1 cellular context compared by ENCODE assay signal in the genomic region with DNA sequence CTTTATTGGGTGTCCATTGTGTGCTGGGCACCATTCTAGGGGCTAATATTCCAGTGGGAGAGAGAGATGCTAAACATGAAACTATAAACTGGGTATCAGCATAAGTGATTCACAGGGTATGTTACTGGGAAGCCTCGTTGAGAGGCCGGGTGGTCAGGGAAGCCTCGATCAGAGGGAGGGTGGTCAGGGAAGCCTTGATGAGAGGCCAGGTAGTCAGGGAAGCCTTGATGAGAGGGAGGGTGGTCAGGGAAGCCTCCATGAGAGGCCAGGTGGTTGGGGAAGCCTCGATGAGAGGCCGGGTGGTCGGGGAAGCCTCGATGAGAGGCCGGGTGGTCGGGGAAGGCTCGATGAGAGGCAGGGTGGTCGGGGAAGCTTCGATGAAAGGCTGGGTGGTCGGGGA.
TF ChIP-seq lines count a peak whose summit lies in the region.

No MANE protein-coding gene starts in this region.

TF ChIP-seq in GM23338, 12 proteins besides CTCF, POLR2A, EP300 and RAD21 (continued from another document):
- TF ChIP-seq REST (IDR thresholded peaks at IDR 0.05; ENCODE audit: unreplicated experiment) (no peak), POLR2AphosphoS5 (IDR thresholded peaks at IDR 0.05; ENCODE audit: low read depth) (no peak)
- TF ChIP-seq, protein P1, sequence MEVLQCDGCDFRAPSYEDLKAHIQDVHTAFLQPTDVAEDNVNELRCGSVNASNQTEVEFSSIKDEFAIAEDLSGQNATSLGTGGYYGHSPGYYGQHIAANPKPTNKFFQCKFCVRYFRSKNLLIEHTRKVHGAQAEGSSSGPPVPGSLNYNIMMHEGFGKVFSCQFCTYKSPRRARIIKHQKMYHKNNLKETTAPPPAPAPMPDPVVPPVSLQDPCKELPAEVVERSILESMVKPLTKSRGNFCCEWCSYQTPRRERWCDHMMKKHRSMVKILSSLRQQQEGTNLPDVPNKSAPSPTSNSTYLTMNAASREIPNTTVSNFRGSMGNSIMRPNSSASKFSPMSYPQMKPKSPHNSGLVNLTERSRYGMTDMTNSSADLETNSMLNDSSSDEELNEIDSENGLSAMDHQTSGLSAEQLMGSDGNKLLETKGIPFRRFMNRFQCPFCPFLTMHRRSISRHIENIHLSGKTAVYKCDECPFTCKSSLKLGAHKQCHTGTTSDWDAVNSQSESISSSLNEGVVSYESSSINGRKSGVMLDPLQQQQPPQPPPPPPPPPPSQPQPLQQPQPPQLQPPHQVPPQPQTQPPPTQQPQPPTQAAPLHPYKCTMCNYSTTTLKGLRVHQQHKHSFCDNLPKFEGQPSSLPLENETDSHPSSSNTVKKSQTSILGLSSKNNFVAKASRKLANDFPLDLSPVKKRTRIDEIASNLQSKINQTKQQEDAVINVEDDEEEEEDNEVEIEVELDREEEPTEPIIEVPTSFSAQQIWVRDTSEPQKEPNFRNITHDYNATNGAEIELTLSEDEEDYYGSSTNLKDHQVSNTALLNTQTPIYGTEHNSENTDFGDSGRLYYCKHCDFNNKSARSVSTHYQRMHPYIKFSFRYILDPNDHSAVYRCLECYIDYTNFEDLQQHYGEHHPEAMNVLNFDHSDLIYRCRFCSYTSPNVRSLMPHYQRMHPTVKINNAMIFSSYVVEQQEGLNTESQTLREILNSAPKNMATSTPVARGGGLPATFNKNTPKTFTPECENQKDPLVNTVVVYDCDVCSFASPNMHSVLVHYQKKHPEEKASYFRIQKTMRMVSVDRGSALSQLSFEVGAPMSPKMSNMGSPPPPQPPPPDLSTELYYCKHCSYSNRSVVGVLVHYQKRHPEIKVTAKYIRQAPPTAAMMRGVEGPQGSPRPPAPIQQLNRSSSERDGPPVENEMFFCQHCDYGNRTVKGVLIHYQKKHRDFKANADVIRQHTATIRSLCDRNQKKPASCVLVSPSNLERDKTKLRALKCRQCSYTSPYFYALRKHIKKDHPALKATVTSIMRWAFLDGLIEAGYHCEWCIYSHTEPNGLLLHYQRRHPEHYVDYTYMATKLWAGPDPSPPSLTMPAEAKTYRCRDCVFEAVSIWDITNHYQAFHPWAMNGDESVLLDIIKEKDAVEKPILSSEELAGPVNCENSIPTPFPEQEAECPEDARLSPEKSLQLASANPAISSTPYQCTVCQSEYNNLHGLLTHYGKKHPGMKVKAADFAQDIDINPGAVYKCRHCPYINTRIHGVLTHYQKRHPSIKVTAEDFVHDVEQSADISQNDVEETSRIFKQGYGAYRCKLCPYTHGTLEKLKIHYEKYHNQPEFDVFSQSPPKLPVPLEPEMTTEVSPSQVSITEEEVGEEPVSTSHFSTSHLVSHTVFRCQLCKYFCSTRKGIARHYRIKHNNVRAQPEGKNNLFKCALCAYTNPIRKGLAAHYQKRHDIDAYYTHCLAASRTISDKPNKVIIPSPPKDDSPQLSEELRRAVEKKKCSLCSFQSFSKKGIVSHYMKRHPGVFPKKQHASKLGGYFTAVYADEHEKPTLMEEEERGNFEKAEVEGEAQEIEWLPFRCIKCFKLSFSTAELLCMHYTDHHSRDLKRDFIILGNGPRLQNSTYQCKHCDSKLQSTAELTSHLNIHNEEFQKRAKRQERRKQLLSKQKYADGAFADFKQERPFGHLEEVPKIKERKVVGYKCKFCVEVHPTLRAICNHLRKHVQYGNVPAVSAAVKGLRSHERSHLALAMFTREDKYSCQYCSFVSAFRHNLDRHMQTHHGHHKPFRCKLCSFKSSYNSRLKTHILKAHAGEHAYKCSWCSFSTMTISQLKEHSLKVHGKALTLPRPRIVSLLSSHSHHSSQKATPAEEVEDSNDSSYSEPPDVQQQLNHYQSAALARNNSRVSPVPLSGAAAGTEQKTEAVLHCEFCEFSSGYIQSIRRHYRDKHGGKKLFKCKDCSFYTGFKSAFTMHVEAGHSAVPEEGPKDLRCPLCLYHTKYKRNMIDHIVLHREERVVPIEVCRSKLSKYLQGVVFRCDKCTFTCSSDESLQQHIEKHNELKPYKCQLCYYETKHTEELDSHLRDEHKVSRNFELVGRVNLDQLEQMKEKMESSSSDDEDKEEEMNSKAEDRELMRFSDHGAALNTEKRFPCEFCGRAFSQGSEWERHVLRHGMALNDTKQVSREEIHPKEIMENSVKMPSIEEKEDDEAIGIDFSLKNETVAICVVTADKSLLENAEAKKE (CRISPR knock-in tag; IDR thresholded peaks at IDR 0.05), result no peak
